In genomic region chr6:46888578-46888977, GRCh38 we compare ENCODE assay signal across 28 cellular contexts. TPM values are rescaled to one million over a fixed set of nuclear protein-coding genes. Genes with fewer than 3 reads are reported as not detected.
DNase-seq lines count a peak whose midpoint lies in the region; ATAC-seq and TF ChIP-seq lines count a peak whose summit lies in the region.
"Had no signal": no experiment of that assay in that cellular context is flagged by ENCODE, and none has a peak within 500 bp of the region (broad histone marks: within the 10 kb centered on the region; RNA-seq: fewer than 3 reads in every experiment).

No MANE protein-coding gene starts in this region.

- ATAC-seq in HG03108 (IDR thresholded peaks at IDR 0.05; ENCODE audit: unreplicated experiment): no peak
- ATAC-seq: A549, GM12878, upper lobe of right lung had no signal

- peak overlapping the region; percentile 48 for H3K4me3 Mint-ChIP-seq in endothelial cell (ENCODE audit: unreplicated experiment)
- H3K4me3 Mint-ChIP-seq: activated CD4-positive, alpha-beta T cell treated with anti-CD3 and anti-CD28 coated beads, Interleukin-2, amount 10 ng/mL, durations not matched to agents 24 days and 14 days; CD4-positive, CD25-positive, alpha-beta regulatory T cell; H9; immature natural killer cell; nephron progenitor cell had no signal

- peaks cover 55% of the 10 kb centered on the region for H3K36me3 Mint-ChIP-seq in endothelial cell (ENCODE audit: low read depth, unreplicated experiment)
- H3K36me3 Mint-ChIP-seq: CD4-positive, CD25-positive, alpha-beta regulatory T cell; immature natural killer cell had no signal

- H3K27ac Mint-ChIP-seq in endothelial cell (ENCODE audit: unreplicated experiment): no peak overlapping the region
- H3K27ac Mint-ChIP-seq: activated CD4-positive, alpha-beta T cell treated with anti-CD3 and anti-CD28 coated beads, Interleukin-2, amount 10 ng/mL, durations not matched to agents 24 days and 14 days; CD4-positive, CD25-positive, alpha-beta regulatory T cell; H9; immature natural killer cell; nephron progenitor cell had no signal

- TF ChIP-seq CTCF in endothelial cell (IDR thresholded peaks at IDR 0.05; ENCODE audit: unreplicated experiment): no peak

- DNase-seq in EH (ENCODE audit: low read depth): peak; percentile 41
- DNase-seq in RPMI7951 (ENCODE audit: low read depth): peak; percentile 58
- DNase-seq in endothelial cell (ENCODE audit: low spot score): no peak
- DNase-seq in non-pigmented ciliary epithelial cell (ENCODE audit: low read depth): peak; percentile 35
- no peak for DNase-seq in KG1 (lab: John Stamatoyannopoulos, UW)
- DNase-seq in NCI-H524 treated with DMSO at 0.1 percent for 48 hours (lab: John Stamatoyannopoulos, UW): no peak
- no peak for DNase-seq in activated effector memory CD4-positive, alpha-beta T cell treated with anti-CD3 and anti-CD28 coated beads, Interleukin-2, amount 50 U/mL, for 16 hours
- DNase-seq: activated CD4-positive, alpha-beta T cell treated with anti-CD3 and anti-CD28 coated beads, Interleukin-2, amount 10 ng/mL, durations not matched to agents 24 days and 14 days; activated gamma-delta T cell treated with Interleukin-2 at 50 U/mL for 16 hours; activated T-cell treated with anti-CD3 and anti-CD28 coated beads, Interleukin-2, amount 50 U/mL, for 1 hour; AML-193; CD4-positive, CD25-positive, alpha-beta regulatory T cell; DMS79 treated with DMSO at 0.1 percent for 48 hours; dorsolateral prefrontal cortex; H9; immature natural killer cell; NCI-H1417 treated with DMSO at 0.1 percent for 48 hours; NCI-H2081; NCI-H69; nephron progenitor cell; ovary; stimulated activated naive CD4-positive, alpha-beta T cell; T-helper 9 cell; upper lobe of right lung; WERI-Rb-1 had no signal

- H3K9me3 Mint-ChIP-seq in endothelial cell (ENCODE audit: unreplicated experiment): no peaks in the 10 kb centered on the region
- H3K9me3 Mint-ChIP-seq: activated CD4-positive, alpha-beta T cell treated with anti-CD3 and anti-CD28 coated beads, Interleukin-2, amount 10 ng/mL, durations not matched to agents 24 days and 14 days; H9; nephron progenitor cell had no signal

- H3K4me1 Mint-ChIP-seq in endothelial cell (ENCODE audit: unreplicated experiment): peaks cover 15% of the 10 kb centered on the region
- H3K4me1 Mint-ChIP-seq: activated CD4-positive, alpha-beta T cell treated with anti-CD3 and anti-CD28 coated beads, Interleukin-2, amount 10 ng/mL, durations not matched to agents 24 days and 14 days; CD4-positive, CD25-positive, alpha-beta regulatory T cell; H9; immature natural killer cell had no signal

- peaks cover 3% of the 10 kb centered on the region for H3K27me3 Mint-ChIP-seq in endothelial cell (ENCODE audit: unreplicated experiment)
- H3K27me3 Mint-ChIP-seq: activated CD4-positive, alpha-beta T cell treated with anti-CD3 and anti-CD28 coated beads, Interleukin-2, amount 10 ng/mL, durations not matched to agents 24 days and 14 days; CD4-positive, CD25-positive, alpha-beta regulatory T cell had no signal

RNA-seq across cellular contexts. Expression of gene ADGRF5, which starts 33.2 kb away (rescaled TPM):
- total RNA-seq in RPMI7951 (2014; rRNA removed; shearing (Covaris generic)): 0.12 and 0.20 TPM in 2 replicates
- 250 TPM for total RNA-seq in endothelial cell (ENCODE audit: unreplicated experiment)
- total RNA-seq: activated CD4-positive, alpha-beta T cell treated with anti-CD3 and anti-CD28 coated beads, Interleukin-2, amount 10 ng/mL, durations not matched to agents 24 days and 14 days; CD4-positive, CD25-positive, alpha-beta regulatory T cell; H9 had no signal

Comparison
In these comparisons a context has a peak if more than half of its experiments do, and no peak if none do; other contexts are left out.
1. DNase-seq: peak in EH (single experiment), RPMI7951 (single experiment) and non-pigmented ciliary epithelial cell (single experiment); none in endothelial cell (single experiment), KG1 (single experiment), NCI-H524 treated with DMSO at 0.1 percent for 48 hours (single experiment) and activated effector memory CD4-positive, alpha-beta T cell treated with anti-CD3 and anti-CD28 coated beads, Interleukin-2, amount 50 U/mL, for 16 hours (single experiment).
2. RNA of gene ADGRF5, which starts 33.2 kb away (total RNA-seq): 250 TPM in endothelial cell (single experiment); 0.12 to 0.20 TPM in RPMI7951; every median in the first group is over 100 times any median in the second.